In the genomic region with DNA sequence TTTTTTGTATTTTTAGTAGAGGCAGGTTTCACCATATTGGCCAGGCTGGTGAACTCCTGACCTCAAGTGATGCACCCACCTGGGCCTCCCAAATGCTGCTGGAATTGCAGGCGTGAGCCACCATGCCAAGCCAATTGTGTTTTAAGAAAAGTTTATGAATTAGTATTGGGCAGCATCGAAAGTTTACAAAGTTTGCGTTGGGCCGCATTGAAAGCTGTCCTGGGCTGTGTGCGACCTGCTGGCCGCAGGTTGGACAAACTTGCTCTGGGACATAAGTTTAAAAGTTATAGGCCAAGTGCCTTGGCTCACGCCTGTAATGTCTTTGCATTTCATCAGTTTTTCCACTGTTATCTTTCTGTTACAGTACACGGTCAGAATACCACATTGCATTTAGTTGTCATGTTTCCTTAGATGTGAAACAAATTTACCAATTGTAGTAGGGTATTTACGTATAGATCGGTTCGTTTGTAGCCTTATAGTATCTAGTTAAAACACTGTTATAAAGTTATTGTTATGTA, we compare ENCODE assay signal across 1 cellular context.
TF ChIP-seq lines count a peak whose summit lies in the region.

No MANE protein-coding gene starts in this region.

TF ChIP-seq in K562, 482 proteins besides CTCF, POLR2A, EP300 and RAD21 (continued from another document and continues in another):
- TF ChIP-seq, protein P1, sequence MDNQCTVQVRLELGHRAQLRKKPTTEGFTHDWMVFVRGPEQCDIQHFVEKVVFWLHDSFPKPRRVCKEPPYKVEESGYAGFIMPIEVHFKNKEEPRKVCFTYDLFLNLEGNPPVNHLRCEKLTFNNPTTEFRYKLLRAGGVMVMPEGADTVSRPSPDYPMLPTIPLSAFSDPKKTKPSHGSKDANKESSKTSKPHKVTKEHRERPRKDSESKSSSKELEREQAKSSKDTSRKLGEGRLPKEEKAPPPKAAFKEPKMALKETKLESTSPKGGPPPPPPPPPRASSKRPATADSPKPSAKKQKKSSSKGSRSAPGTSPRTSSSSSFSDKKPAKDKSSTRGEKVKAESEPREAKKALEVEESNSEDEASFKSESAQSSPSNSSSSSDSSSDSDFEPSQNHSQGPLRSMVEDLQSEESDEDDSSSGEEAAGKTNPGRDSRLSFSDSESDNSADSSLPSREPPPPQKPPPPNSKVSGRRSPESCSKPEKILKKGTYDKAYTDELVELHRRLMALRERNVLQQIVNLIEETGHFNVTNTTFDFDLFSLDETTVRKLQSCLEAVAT (IDR thresholded peaks at IDR 0.05): no peak
- no peak for TF ChIP-seq ZNF436 (CRISPR knock-in tag; IDR thresholded peaks at IDR 0.05)
- TF ChIP-seq CHCHD3 (CRISPR knock-in tag; IDR thresholded peaks at IDR 0.05): no peak
- no peak for TF ChIP-seq EHMT2 (IDR thresholded peaks at IDR 0.05)
- TF ChIP-seq CTBP1 (IDR thresholded peaks at IDR 0.05; ENCODE audit: borderline replicate concordance): no peak; the same call in 1 of the 2 replicates
- no peak for TF ChIP-seq SMARCB1 (IDR thresholded peaks at IDR 0.05; ENCODE audit: insufficient read length, low read depth)
- TF ChIP-seq, protein P2, sequence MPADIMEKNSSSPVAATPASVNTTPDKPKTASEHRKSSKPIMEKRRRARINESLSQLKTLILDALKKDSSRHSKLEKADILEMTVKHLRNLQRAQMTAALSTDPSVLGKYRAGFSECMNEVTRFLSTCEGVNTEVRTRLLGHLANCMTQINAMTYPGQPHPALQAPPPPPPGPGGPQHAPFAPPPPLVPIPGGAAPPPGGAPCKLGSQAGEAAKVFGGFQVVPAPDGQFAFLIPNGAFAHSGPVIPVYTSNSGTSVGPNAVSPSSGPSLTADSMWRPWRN (IDR thresholded peaks at IDR 0.05; ENCODE audit: low read depth): peak; percentile 54; the same call in 1 of the 2 replicates
- TF ChIP-seq, protein P3, sequence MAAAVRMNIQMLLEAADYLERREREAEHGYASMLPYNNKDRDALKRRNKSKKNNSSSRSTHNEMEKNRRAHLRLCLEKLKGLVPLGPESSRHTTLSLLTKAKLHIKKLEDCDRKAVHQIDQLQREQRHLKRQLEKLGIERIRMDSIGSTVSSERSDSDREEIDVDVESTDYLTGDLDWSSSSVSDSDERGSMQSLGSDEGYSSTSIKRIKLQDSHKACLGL (CRISPR knock-in tag; IDR thresholded peaks at IDR 0.05; ENCODE audit: borderline replicate concordance, poor library complexity, severe bottlenecking): no peak
- TF ChIP-seq POLR3G (IDR thresholded peaks at IDR 0.05; ENCODE audit: extremely low read depth, insufficient read length, insufficient replicate concordance): no peak
- TF ChIP-seq, protein P4, sequence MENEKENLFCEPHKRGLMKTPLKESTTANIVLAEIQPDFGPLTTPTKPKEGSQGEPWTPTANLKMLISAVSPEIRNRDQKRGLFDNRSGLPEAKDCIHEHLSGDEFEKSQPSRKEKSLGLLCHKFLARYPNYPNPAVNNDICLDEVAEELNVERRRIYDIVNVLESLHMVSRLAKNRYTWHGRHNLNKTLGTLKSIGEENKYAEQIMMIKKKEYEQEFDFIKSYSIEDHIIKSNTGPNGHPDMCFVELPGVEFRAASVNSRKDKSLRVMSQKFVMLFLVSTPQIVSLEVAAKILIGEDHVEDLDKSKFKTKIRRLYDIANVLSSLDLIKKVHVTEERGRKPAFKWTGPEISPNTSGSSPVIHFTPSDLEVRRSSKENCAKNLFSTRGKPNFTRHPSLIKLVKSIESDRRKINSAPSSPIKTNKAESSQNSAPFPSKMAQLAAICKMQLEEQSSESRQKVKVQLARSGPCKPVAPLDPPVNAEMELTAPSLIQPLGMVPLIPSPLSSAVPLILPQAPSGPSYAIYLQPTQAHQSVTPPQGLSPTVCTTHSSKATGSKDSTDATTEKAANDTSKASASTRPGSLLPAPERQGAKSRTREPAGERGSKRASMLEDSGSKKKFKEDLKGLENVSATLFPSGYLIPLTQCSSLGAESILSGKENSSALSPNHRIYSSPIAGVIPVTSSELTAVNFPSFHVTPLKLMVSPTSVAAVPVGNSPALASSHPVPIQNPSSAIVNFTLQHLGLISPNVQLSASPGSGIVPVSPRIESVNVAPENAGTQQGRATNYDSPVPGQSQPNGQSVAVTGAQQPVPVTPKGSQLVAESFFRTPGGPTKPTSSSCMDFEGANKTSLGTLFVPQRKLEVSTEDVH (IDR thresholded peaks at IDR 0.05; ENCODE audit: low read depth, partially characterized antibody): no peak
- no peak for TF ChIP-seq BACH1 (tag; IDR thresholded peaks at IDR 0.05)
- TF ChIP-seq, protein P5, sequence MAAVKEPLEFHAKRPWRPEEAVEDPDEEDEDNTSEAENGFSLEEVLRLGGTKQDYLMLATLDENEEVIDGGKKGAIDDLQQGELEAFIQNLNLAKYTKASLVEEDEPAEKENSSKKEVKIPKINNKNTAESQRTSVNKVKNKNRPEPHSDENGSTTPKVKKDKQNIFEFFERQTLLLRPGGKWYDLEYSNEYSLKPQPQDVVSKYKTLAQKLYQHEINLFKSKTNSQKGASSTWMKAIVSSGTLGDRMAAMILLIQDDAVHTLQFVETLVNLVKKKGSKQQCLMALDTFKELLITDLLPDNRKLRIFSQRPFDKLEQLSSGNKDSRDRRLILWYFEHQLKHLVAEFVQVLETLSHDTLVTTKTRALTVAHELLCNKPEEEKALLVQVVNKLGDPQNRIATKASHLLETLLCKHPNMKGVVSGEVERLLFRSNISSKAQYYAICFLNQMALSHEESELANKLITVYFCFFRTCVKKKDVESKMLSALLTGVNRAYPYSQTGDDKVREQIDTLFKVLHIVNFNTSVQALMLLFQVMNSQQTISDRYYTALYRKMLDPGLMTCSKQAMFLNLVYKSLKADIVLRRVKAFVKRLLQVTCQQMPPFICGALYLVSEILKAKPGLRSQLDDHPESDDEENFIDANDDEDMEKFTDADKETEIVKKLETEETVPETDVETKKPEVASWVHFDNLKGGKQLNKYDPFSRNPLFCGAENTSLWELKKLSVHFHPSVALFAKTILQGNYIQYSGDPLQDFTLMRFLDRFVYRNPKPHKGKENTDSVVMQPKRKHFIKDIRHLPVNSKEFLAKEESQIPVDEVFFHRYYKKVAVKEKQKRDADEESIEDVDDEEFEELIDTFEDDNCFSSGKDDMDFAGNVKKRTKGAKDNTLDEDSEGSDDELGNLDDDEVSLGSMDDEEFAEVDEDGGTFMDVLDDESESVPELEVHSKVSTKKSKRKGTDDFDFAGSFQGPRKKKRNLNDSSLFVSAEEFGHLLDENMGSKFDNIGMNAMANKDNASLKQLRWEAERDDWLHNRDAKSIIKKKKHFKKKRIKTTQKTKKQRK (IDR thresholded peaks at IDR 0.05; ENCODE audit: borderline replicate concordance, low read depth, low read length): no peak
- TF ChIP-seq, protein P6, sequence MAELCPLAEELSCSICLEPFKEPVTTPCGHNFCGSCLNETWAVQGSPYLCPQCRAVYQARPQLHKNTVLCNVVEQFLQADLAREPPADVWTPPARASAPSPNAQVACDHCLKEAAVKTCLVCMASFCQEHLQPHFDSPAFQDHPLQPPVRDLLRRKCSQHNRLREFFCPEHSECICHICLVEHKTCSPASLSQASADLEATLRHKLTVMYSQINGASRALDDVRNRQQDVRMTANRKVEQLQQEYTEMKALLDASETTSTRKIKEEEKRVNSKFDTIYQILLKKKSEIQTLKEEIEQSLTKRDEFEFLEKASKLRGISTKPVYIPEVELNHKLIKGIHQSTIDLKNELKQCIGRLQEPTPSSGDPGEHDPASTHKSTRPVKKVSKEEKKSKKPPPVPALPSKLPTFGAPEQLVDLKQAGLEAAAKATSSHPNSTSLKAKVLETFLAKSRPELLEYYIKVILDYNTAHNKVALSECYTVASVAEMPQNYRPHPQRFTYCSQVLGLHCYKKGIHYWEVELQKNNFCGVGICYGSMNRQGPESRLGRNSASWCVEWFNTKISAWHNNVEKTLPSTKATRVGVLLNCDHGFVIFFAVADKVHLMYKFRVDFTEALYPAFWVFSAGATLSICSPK (IDR thresholded peaks at IDR 0.05; ENCODE audit: borderline replicate concordance): no peak
- no peak for TF ChIP-seq CSDE1 (IDR thresholded peaks at IDR 0.05)
- TF ChIP-seq, protein P7, sequence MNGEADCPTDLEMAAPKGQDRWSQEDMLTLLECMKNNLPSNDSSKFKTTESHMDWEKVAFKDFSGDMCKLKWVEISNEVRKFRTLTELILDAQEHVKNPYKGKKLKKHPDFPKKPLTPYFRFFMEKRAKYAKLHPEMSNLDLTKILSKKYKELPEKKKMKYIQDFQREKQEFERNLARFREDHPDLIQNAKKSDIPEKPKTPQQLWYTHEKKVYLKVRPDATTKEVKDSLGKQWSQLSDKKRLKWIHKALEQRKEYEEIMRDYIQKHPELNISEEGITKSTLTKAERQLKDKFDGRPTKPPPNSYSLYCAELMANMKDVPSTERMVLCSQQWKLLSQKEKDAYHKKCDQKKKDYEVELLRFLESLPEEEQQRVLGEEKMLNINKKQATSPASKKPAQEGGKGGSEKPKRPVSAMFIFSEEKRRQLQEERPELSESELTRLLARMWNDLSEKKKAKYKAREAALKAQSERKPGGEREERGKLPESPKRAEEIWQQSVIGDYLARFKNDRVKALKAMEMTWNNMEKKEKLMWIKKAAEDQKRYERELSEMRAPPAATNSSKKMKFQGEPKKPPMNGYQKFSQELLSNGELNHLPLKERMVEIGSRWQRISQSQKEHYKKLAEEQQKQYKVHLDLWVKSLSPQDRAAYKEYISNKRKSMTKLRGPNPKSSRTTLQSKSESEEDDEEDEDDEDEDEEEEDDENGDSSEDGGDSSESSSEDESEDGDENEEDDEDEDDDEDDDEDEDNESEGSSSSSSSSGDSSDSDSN (IDR thresholded peaks at IDR 0.05; ENCODE audit: borderline replicate concordance in 1 of 2, low read depth in 2 of 2, low read length in 2 of 2): no peak
- TF ChIP-seq, protein P8, sequence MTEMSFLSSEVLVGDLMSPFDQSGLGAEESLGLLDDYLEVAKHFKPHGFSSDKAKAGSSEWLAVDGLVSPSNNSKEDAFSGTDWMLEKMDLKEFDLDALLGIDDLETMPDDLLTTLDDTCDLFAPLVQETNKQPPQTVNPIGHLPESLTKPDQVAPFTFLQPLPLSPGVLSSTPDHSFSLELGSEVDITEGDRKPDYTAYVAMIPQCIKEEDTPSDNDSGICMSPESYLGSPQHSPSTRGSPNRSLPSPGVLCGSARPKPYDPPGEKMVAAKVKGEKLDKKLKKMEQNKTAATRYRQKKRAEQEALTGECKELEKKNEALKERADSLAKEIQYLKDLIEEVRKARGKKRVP (CRISPR knock-in tag; IDR thresholded peaks at IDR 0.05): peak; percentile 94
- TF ChIP-seq, protein P9, sequence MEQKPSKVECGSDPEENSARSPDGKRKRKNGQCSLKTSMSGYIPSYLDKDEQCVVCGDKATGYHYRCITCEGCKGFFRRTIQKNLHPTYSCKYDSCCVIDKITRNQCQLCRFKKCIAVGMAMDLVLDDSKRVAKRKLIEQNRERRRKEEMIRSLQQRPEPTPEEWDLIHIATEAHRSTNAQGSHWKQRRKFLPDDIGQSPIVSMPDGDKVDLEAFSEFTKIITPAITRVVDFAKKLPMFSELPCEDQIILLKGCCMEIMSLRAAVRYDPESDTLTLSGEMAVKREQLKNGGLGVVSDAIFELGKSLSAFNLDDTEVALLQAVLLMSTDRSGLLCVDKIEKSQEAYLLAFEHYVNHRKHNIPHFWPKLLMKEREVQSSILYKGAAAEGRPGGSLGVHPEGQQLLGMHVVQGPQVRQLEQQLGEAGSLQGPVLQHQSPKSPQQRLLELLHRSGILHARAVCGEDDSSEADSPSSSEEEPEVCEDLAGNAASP (IDR thresholded peaks at IDR 0.05): no peak
- TF ChIP-seq ZNF444 (CRISPR knock-in tag; IDR thresholded peaks at IDR 0.05): no peak
- TF ChIP-seq SMAD3 (CRISPR knock-in tag; conservative IDR thresholded peaks at IDR 0.05): 0 out of 2 replicates have a peak, but pooled peaks have one; percentile 57
- TF ChIP-seq NFYB (IDR thresholded peaks at IDR 0.05; ENCODE audit: extremely low read depth, insufficient read length): no peak
- no peak for TF ChIP-seq PRPF4 (IDR thresholded peaks at IDR 0.05; ENCODE audit: insufficient read depth, low read depth, low read length, poor library complexity, severe bottlenecking)
- TF ChIP-seq, protein P10, sequence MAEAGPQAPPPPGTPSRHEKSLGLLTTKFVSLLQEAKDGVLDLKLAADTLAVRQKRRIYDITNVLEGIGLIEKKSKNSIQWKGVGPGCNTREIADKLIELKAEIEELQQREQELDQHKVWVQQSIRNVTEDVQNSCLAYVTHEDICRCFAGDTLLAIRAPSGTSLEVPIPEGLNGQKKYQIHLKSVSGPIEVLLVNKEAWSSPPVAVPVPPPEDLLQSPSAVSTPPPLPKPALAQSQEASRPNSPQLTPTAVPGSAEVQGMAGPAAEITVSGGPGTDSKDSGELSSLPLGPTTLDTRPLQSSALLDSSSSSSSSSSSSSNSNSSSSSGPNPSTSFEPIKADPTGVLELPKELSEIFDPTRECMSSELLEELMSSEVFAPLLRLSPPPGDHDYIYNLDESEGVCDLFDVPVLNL (CRISPR knock-in tag; IDR thresholded peaks at IDR 0.05; ENCODE audit: low read depth): no peak
- TF ChIP-seq, protein P11, sequence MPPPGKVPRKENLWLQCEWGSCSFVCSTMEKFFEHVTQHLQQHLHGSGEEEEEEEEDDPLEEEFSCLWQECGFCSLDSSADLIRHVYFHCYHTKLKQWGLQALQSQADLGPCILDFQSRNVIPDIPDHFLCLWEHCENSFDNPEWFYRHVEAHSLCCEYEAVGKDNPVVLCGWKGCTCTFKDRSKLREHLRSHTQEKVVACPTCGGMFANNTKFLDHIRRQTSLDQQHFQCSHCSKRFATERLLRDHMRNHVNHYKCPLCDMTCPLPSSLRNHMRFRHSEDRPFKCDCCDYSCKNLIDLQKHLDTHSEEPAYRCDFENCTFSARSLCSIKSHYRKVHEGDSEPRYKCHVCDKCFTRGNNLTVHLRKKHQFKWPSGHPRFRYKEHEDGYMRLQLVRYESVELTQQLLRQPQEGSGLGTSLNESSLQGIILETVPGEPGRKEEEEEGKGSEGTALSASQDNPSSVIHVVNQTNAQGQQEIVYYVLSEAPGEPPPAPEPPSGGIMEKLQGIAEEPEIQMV (tag; conservative IDR thresholded peaks at IDR 0.05; ENCODE audit: low read depth): 0 out of 2 replicates have a peak, but pooled peaks have one; percentile 9
- no peak for TF ChIP-seq LCOR (CRISPR knock-in tag; IDR thresholded peaks at IDR 0.05)
- no peak for TF ChIP-seq TBP (optimal IDR thresholded peaks at IDR 0.05; ENCODE audit: low read depth, low read length)
- no peak for TF ChIP-seq ZNF239 (CRISPR knock-in tag; IDR thresholded peaks at IDR 0.05)
- TF ChIP-seq CAMTA2 (CRISPR knock-in tag; conservative IDR thresholded peaks at IDR 0.05): no peak
- TF ChIP-seq MBD2 (IDR thresholded peaks at IDR 0.05; ENCODE audit: borderline replicate concordance, low read depth): no peak
- TF ChIP-seq LEF1 (IDR thresholded peaks at IDR 0.05): peak; percentile 95
- no peak for TF ChIP-seq PTBP1 (IDR thresholded peaks at IDR 0.05; ENCODE audit: low read depth, low read length)
- TF ChIP-seq PML (IDR thresholded peaks at IDR 0.05; ENCODE audit: low read length): peak; percentile 59; the same call in 1 of the 2 replicates
- TF ChIP-seq, protein P12, sequence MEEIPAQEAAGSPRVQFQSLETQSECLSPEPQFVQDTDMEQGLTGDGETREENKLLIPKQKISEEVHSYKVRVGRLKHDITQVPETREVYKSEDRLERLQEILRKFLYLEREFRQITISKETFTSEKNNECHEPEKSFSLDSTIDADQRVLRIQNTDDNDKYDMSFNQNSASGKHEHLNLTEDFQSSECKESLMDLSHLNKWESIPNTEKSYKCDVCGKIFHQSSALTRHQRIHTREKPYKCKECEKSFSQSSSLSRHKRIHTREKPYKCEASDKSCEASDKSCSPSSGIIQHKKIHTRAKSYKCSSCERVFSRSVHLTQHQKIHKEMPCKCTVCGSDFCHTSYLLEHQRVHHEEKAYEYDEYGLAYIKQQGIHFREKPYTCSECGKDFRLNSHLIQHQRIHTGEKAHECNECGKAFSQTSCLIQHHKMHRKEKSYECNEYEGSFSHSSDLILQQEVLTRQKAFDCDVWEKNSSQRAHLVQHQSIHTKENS (CRISPR knock-in tag; IDR thresholded peaks at IDR 0.05): no peak
- 0 out of 2 replicates have a peak, but pooled peaks have one; percentile 7 for TF ChIP-seq PTRF (tag; IDR thresholded peaks at IDR 0.05)
- peak; percentile 85 for TF ChIP-seq NFXL1 (CRISPR knock-in tag; IDR thresholded peaks at IDR 0.05)
- TF ChIP-seq NCOA2 (IDR thresholded peaks at IDR 0.05; ENCODE audit: partially characterized antibody in 2 of 2): no peak
- no peak for TF ChIP-seq TEAD2 (tag; IDR thresholded peaks at IDR 0.05)
- TF ChIP-seq TAF1 (IDR thresholded peaks at IDR 0.05; ENCODE audit: control insufficient read depth, extremely low read depth, insufficient read depth, low read length, severe bottlenecking): no peak
